In genomic region chr15:92833493-92834271, GRCh38 we compare ENCODE assay signal across 2 cellular contexts.
TF ChIP-seq lines count a peak whose summit lies in the region.

No MANE protein-coding gene starts in this region.

TF ChIP-seq in A549, 52 proteins besides CTCF, POLR2A, EP300 and RAD21:
- TF ChIP-seq BCL3 (IDR thresholded peaks at IDR 0.05) (no peak), JUNB (IDR thresholded peaks at IDR 0.05) (no peak), KDM1A (IDR thresholded peaks at IDR 0.05; ENCODE audit: low read depth) (0 out of 2 replicates have a peak, but pooled peaks have one; percentile 24), JUN (IDR thresholded peaks at IDR 0.05) (no peak)

TF ChIP-seq in IMR-90, 13 proteins besides CTCF, POLR2A, EP300 and RAD21 (continued from another document):
- TF ChIP-seq SMC3 (IDR thresholded peaks at IDR 0.05; ENCODE audit: low read depth, low read length), result no peak
TF ChIP-seq in IMR-90: peak in this region for 0.
